Comparison of ENCODE assay signal across 18 cellular contexts in genomic region chr15:65071381-65071811, GRCh38. TPM values are rescaled to one million over a fixed set of nuclear protein-coding genes. Genes with fewer than 3 reads are reported as not detected.
DNase-seq lines count a peak whose midpoint lies in the region; ATAC-seq and TF ChIP-seq lines count a peak whose summit lies in the region.
"Had no signal": no experiment of that assay in that cellular context is flagged by ENCODE, and none has a peak within 500 bp of the region (broad histone marks: within the 10 kb centered on the region; RNA-seq: fewer than 3 reads in every experiment).

No MANE protein-coding gene starts in this region.

- no peak for TF ChIP-seq CTCF in breast epithelium (IDR thresholded peaks at IDR 0.05)
- TF ChIP-seq CTCF in MCF 10A (IDR thresholded peaks at IDR 0.05; ENCODE audit: unreplicated experiment), result no peak
- TF ChIP-seq CTCF in vagina (IDR thresholded peaks at IDR 0.05), result no peak
- TF ChIP-seq CTCF in GM13977 (IDR thresholded peaks at IDR 0.05; ENCODE audit: extremely low read depth, insufficient read depth, missing control alignments), result no peak

- H3K4me1 Mint-ChIP-seq in MCF 10A (ENCODE audit: insufficient read depth, unreplicated experiment), result peaks cover 6% of the 10 kb centered on the region
- H3K4me1 Mint-ChIP-seq in activated CD4-positive, alpha-beta T cell treated with anti-CD3 and anti-CD28 coated beads, Interleukin-2, amount 10 ng/mL, durations not matched to agents 24 days and 14 days, result peaks cover 3% of the 10 kb centered on the region

- POLR2A ChIA-PET in MCF 10A (lab: Yijun Ruan, JAX), result no interaction called here

- H3K27me3 Mint-ChIP-seq in MCF 10A (ENCODE audit: insufficient read depth, unreplicated experiment), result peaks cover 23% of the 10 kb centered on the region
- H3K27me3 Mint-ChIP-seq in activated CD4-positive, alpha-beta T cell treated with anti-CD3 and anti-CD28 coated beads, Interleukin-2, amount 10 ng/mL, durations not matched to agents 24 days and 14 days, result peaks cover 32% of the 10 kb centered on the region

- CTCF ChIA-PET in MCF 10A (lab: Yijun Ruan, JAX), result no interaction called here

- H3K4me1 ChIP-seq in breast epithelium (no peaks in the 10 kb centered on the region), vagina (peaks cover 38% of the 10 kb centered on the region)

- TF ChIP-seq POLR2A in breast epithelium (IDR thresholded peaks at IDR 0.05), result no peak
- TF ChIP-seq POLR2A in vagina (IDR thresholded peaks at IDR 0.05), result no peak

- H3K36me3 Mint-ChIP-seq in MCF 10A (ENCODE audit: insufficient read depth, unreplicated experiment), result no peaks in the 10 kb centered on the region
- no peaks in the 10 kb centered on the region for H3K36me3 Mint-ChIP-seq in activated CD4-positive, alpha-beta T cell treated with anti-CD3 and anti-CD28 coated beads, Interleukin-2, amount 10 ng/mL, durations not matched to agents 24 days and 14 days (ENCODE audit: low read depth)
- H3K36me3 Mint-ChIP-seq: activated CD4-positive, alpha-beta memory T cell treated with anti-CD3 and anti-CD28 coated beads for 36 hours; CD4-positive, alpha-beta memory T cell had no signal

- H3K27ac ChIP-seq in breast epithelium (peak overlapping the region; percentile 57 to 96), layer of hippocampus (ENCODE audit: low read depth, low read length) (peak overlapping the region; percentile 77), vagina (peak overlapping the region; percentile 92)
- H3K27ac ChIP-seq: HL-60 had no signal

- no peak overlapping the region for H3K27ac Mint-ChIP-seq in MCF 10A (ENCODE audit: low read depth, unreplicated experiment)
- no peak overlapping the region for H3K27ac Mint-ChIP-seq in activated CD4-positive, alpha-beta T cell treated with anti-CD3 and anti-CD28 coated beads, Interleukin-2, amount 10 ng/mL, durations not matched to agents 24 days and 14 days
- H3K27ac Mint-ChIP-seq: activated CD4-positive, alpha-beta memory T cell treated with anti-CD3 and anti-CD28 coated beads for 36 hours; activated T-cell treated with anti-CD3 and anti-CD28 coated beads, Interleukin-2, amount 50 U/mL, for 72 hours; CD4-positive, alpha-beta memory T cell; stimulated activated naive CD8-positive, alpha-beta T cell treated with anti-CD3 and anti-CD28 coated beads, Interleukin-15, Interleukin-2, amounts not matched to agents 100 ng/mL and 50 ng/mL, for 24 hours had no signal

- intact Hi-C loops in breast epithelium (cut with DNase I; ENCODE audit: low total_unique reads), result no loop called here
- intact Hi-C loops in MCF 10A (cut with micrococcal nuclease), result no loop called here
- intact Hi-C loops in sciatic nerve (cut with DNase I), result no loop called here
- intact Hi-C loops in vagina (cut with DNase I), result no loop called here
- intact Hi-C loops in activated CD4-positive, alpha-beta T cell treated with anti-CD3 and anti-CD28 coated beads, Interleukin-2, amount 10 ng/mL, durations not matched to agents 24 days and 14 days (cut with micrococcal nuclease), result no loop called here

- H3K4me3 ChIP-seq in breast epithelium, result no peak overlapping the region
- no peak overlapping the region for H3K4me3 ChIP-seq in vagina

- no peak overlapping the region for H3K4me3 Mint-ChIP-seq in MCF 10A (ENCODE audit: unreplicated experiment)
- no peak overlapping the region for H3K4me3 Mint-ChIP-seq in activated CD4-positive, alpha-beta T cell treated with anti-CD3 and anti-CD28 coated beads, Interleukin-2, amount 10 ng/mL, durations not matched to agents 24 days and 14 days
- H3K4me3 Mint-ChIP-seq: activated CD4-positive, alpha-beta memory T cell treated with anti-CD3 and anti-CD28 coated beads for 36 hours; activated T-cell treated with anti-CD3 and anti-CD28 coated beads, Interleukin-2, amount 50 U/mL, for 72 hours; CD4-positive, alpha-beta memory T cell; stimulated activated naive CD8-positive, alpha-beta T cell treated with anti-CD3 and anti-CD28 coated beads, Interleukin-15, Interleukin-2, amounts not matched to agents 100 ng/mL and 50 ng/mL, for 24 hours had no signal

- no TSS peak for BruUV-seq in MCF 10A (replicated peaks; lab: Mats Ljungman, UMichigan)

- H3K36me3 ChIP-seq in breast epithelium (no peaks in the 10 kb centered on the region), vagina (no peaks in the 10 kb centered on the region)

- ATAC-seq in sciatic nerve, result peak; percentile 41
- ATAC-seq: activated T-cell treated with anti-CD3 and anti-CD28 coated beads, Interleukin-2, amount 50 U/mL, for 72 hours had no signal

- in situ Hi-C loops in GM13977 (cut with MboI; ENCODE audit: low pct_unique_long_range_greater_than_20kb, low sequenced_read_pairs, unreplicated experiment), result loop anchor here (25.0 kb wide), 1 partner anchor 216 kb away; the partner anchor contains the start of genes PARP16 and RNU5A-1

- H3K27me3 ChIP-seq in breast epithelium (no peaks in the 10 kb centered on the region), layer of hippocampus (ENCODE audit: control insufficient read depth, insufficient read depth, low read length) (no peaks in the 10 kb centered on the region), vagina (no peaks in the 10 kb centered on the region)

- no peaks in the 10 kb centered on the region for H3K9me3 ChIP-seq in breast epithelium
- H3K9me3 ChIP-seq in vagina, result no peaks in the 10 kb centered on the region

- H3K9me3 Mint-ChIP-seq in MCF 10A (ENCODE audit: unreplicated experiment), result no peaks in the 10 kb centered on the region
- H3K9me3 Mint-ChIP-seq in activated CD4-positive, alpha-beta T cell treated with anti-CD3 and anti-CD28 coated beads, Interleukin-2, amount 10 ng/mL, durations not matched to agents 24 days and 14 days, result no peaks in the 10 kb centered on the region
- H3K9me3 Mint-ChIP-seq: activated CD4-positive, alpha-beta memory T cell treated with anti-CD3 and anti-CD28 coated beads for 36 hours; activated T-cell treated with anti-CD3 and anti-CD28 coated beads, Interleukin-2, amount 50 U/mL, for 72 hours; CD4-positive, alpha-beta memory T cell; stimulated activated naive CD8-positive, alpha-beta T cell treated with anti-CD3 and anti-CD28 coated beads, Interleukin-15, Interleukin-2, amounts not matched to agents 100 ng/mL and 50 ng/mL, for 24 hours had no signal

- no peak for DNase-seq in breast epithelium (ENCODE audit: low spot score in 2 of 2)
- DNase-seq in MCF 10A (ENCODE audit: unreplicated experiment), result no peak
- no peak for DNase-seq in sciatic nerve (ENCODE audit: low spot score)
- DNase-seq in vagina (ENCODE audit: extremely low spot score in 2 of 2), result no peak
- DNase-seq in cortex of kidney (lab: John Stamatoyannopoulos, UW), result no peak
- DNase-seq in activated CD4-positive, alpha-beta T cell treated with anti-CD3 and anti-CD28 coated beads, Interleukin-2, amount 10 ng/mL, durations not matched to agents 24 days and 14 days, result no peak
- no peak for DNase-seq in GM13977 (ENCODE audit: low spot score)
- DNase-seq: activated CD4-positive, alpha-beta memory T cell treated with anti-CD3 and anti-CD28 coated beads for 36 hours; activated T-cell treated with anti-CD3 and anti-CD28 coated beads, Interleukin-2, amount 50 U/mL, for 72 hours; CD4-positive, alpha-beta memory T cell; cerebellar nuclear complex; NCI-H1105 treated with DMSO at 0.1 percent for 48 hours; NCI-H226 had no signal

RNA-seq across cellular contexts. Expression of gene RASL12, which starts 3.6 kb away (rescaled TPM):
- total RNA-seq in breast epithelium (10 to 100 TPM; 12.6 to 20.6 (median 20.3) TPM), MCF 10A (2022) (not detected in 2 replicates), sciatic nerve (23.0 TPM), vagina (85.7 TPM)
- not detected in 2 replicates for total RNA-seq in activated CD4-positive, alpha-beta T cell treated with anti-CD3 and anti-CD28 coated beads, Interleukin-2, amount 10 ng/mL, durations not matched to agents 24 days and 14 days
- total RNA-seq: activated CD4-positive, alpha-beta memory T cell treated with anti-CD3 and anti-CD28 coated beads for 36 hours; activated T-cell treated with anti-CD3 and anti-CD28 coated beads, Interleukin-2, amount 50 U/mL, for 72 hours; CD4-positive, alpha-beta memory T cell; epithelial cell of proximal tubule had no signal

RNA-seq across cellular contexts. Expression of gene KBTBD13, which starts 5.2 kb away (rescaled TPM):
- total RNA-seq in breast epithelium, result under 1 TPM in 2 of 3 donors, not detected in 1; 0.15 to 0.33 TPM
- not detected in 2 replicates for total RNA-seq in MCF 10A (2022)
- total RNA-seq in sciatic nerve, result 0.27 TPM
- not detected for total RNA-seq in vagina
- not detected in 2 replicates for total RNA-seq in activated CD4-positive, alpha-beta T cell treated with anti-CD3 and anti-CD28 coated beads, Interleukin-2, amount 10 ng/mL, durations not matched to agents 24 days and 14 days
- total RNA-seq: activated CD4-positive, alpha-beta memory T cell treated with anti-CD3 and anti-CD28 coated beads for 36 hours; activated T-cell treated with anti-CD3 and anti-CD28 coated beads, Interleukin-2, amount 50 U/mL, for 72 hours; CD4-positive, alpha-beta memory T cell; epithelial cell of proximal tubule; lower leg skin had no signal

RNA-seq across cellular contexts. Expression of gene SLC51B, which starts 26.2 kb away (rescaled TPM):
- total RNA-seq in breast epithelium (not detected), MCF 10A (2022) (not detected in 2 replicates), sciatic nerve (0.53 TPM), vagina (not detected)
- total RNA-seq in activated CD4-positive, alpha-beta T cell treated with anti-CD3 and anti-CD28 coated beads, Interleukin-2, amount 10 ng/mL, durations not matched to agents 24 days and 14 days, result not detected in 2 replicates
- total RNA-seq: activated CD4-positive, alpha-beta memory T cell treated with anti-CD3 and anti-CD28 coated beads for 36 hours; activated T-cell treated with anti-CD3 and anti-CD28 coated beads, Interleukin-2, amount 50 U/mL, for 72 hours; CD4-positive, alpha-beta memory T cell; epithelial cell of proximal tubule had no signal

RNA-seq across cellular contexts. Expression of gene MTFMT, which starts 42.0 kb away (rescaled TPM):
- total RNA-seq in breast epithelium (10 to 100 TPM; 23.7 to 28.5 (median 28.4) TPM), MCF 10A (2022) (14.9 and 15.9 TPM in 2 replicates), sciatic nerve (15.1 TPM), vagina (18.7 TPM)
- 19.4 and 21.6 TPM in 2 replicates for total RNA-seq in activated CD4-positive, alpha-beta T cell treated with anti-CD3 and anti-CD28 coated beads, Interleukin-2, amount 10 ng/mL, durations not matched to agents 24 days and 14 days

RNA-seq across cellular contexts. Expression of gene UBAP1L, which starts 43.6 kb away (rescaled TPM):
- total RNA-seq in breast epithelium, result 1 to 10 TPM; 3.7 to 10.0 (median 7.2) TPM
- total RNA-seq in MCF 10A (2022), result 3.0 and 3.5 TPM in 2 replicates
- total RNA-seq in sciatic nerve, result 13.4 TPM
- total RNA-seq in vagina, result 5.4 TPM
- 6.3 and 6.6 TPM in 2 replicates for total RNA-seq in activated CD4-positive, alpha-beta T cell treated with anti-CD3 and anti-CD28 coated beads, Interleukin-2, amount 10 ng/mL, durations not matched to agents 24 days and 14 days

Comparison
In these comparisons a context has a peak if more than half of its experiments do, and no peak if none do; other contexts are left out.
1. RNA of gene RASL12, which starts 3.6 kb away (total RNA-seq): 85.7 TPM in vagina (single experiment), 23.0 TPM in sciatic nerve (single experiment) and 12.6 to 20.6 TPM in breast epithelium; not detected in activated CD4-positive, alpha-beta T cell treated with anti-CD3 and anti-CD28 coated beads, Interleukin-2, amount 10 ng/mL, durations not matched to agents 24 days and 14 days and not detected in MCF 10A; every median in the first group is over 10 times any median in the second.
2. Peak in every context shown above with its lines, with median percentiles within 50 percentile points of each other: H3K27ac ChIP-seq.